10 cellular contexts compared by ENCODE assay signal in genomic region chr2:70888389-70888924, GRCh38. TPM values are rescaled to one million over a fixed set of nuclear protein-coding genes. Genes with fewer than 3 reads are reported as not detected.
DNase-seq lines count a peak whose midpoint lies in the region; ATAC-seq and TF ChIP-seq lines count a peak whose summit lies in the region.
"Had no signal": no experiment of that assay in that cellular context is flagged by ENCODE, and none has a peak within 500 bp of the region (broad histone marks: within the 10 kb centered on the region; RNA-seq: fewer than 3 reads in every experiment).

No MANE protein-coding gene starts in this region.

- intact Hi-C loops in lower leg skin (cut with DNase I; ENCODE audit: low total_unique reads) = no loop called here

- H3K36me3 Mint-ChIP-seq in T-helper 2 cell treated with Interferon-gamma antibody and Interleukin-4, amounts not matched to agents 5 μg/mL and 100 μg/mL, for 36 hours (ENCODE audit: low read depth) = no peaks in the 10 kb centered on the region
- H3K36me3 Mint-ChIP-seq in T-helper 17 cell (ENCODE audit: low read depth) = peaks cover 12% of the 10 kb centered on the region

- in situ Hi-C loops in HAP-1 (cut with MboI; ENCODE audit: low sequenced_read_pairs) = no loop called here

- no peaks in the 10 kb centered on the region for H3K27me3 ChIP-seq in HAP-1 (ENCODE audit: low read depth)

- H3K9me3 ChIP-seq in T-helper 17 cell (ENCODE audit: control insufficient read depth, low read length, poor library complexity, severe bottlenecking) (no peaks in the 10 kb centered on the region), HAP-1 (no peaks in the 10 kb centered on the region)
- H3K9me3 ChIP-seq: SJSA1 had no signal

- DNase-seq in T-helper 2 cell treated with Interferon-gamma antibody and Interleukin-4, amounts not matched to agents 5 μg/mL and 100 μg/mL, for 36 hours (ENCODE audit: low spot score) = no peak
- no peak for DNase-seq in T-helper 2 cell
- no peak for DNase-seq in T-helper 17 cell
- DNase-seq in fibroblast of villous mesenchyme (ENCODE audit: low read depth) = no peak
- DNase-seq in retina = peak; percentile 77
- no peak for DNase-seq in NCI-H524 treated with DMSO at 0.1 percent for 48 hours (lab: John Stamatoyannopoulos, UW)
- DNase-seq in HAP-1 (ENCODE audit: low spot score in 2 of 2) = no peak
- no peak for DNase-seq in lower leg skin (ENCODE audit: low spot score in 2 of 2)
- DNase-seq: activated gamma-delta T cell treated with Interleukin-2 at 50 U/mL for 16 hours had no signal

- no peaks in the 10 kb centered on the region for H3K36me3 ChIP-seq in HAP-1 (replicated peaks)
- H3K36me3 ChIP-seq: SJSA1 had no signal

- WGBS in lower leg skin, 2 donors = 11 to 12% methylated on average over 27 of the region's 27 CpGs

- ATAC-seq in T-helper 17 cell = no peak

- peaks cover 18% of the 10 kb centered on the region for H3K4me1 Mint-ChIP-seq in T-helper 2 cell treated with Interferon-gamma antibody and Interleukin-4, amounts not matched to agents 5 μg/mL and 100 μg/mL, for 36 hours (ENCODE audit: low read depth)
- peaks cover 26% of the 10 kb centered on the region for H3K4me1 Mint-ChIP-seq in T-helper 17 cell

- H3K4me3 Mint-ChIP-seq in T-helper 2 cell treated with Interferon-gamma antibody and Interleukin-4, amounts not matched to agents 5 μg/mL and 100 μg/mL, for 36 hours = peak overlapping the region; percentile 68
- peak overlapping the region; percentile 77 for H3K4me3 Mint-ChIP-seq in T-helper 17 cell

- peaks cover 90% of the 10 kb centered on the region for H3K27me3 Mint-ChIP-seq in T-helper 2 cell treated with Interferon-gamma antibody and Interleukin-4, amounts not matched to agents 5 μg/mL and 100 μg/mL, for 36 hours (ENCODE audit: low read depth)
- peaks cover 82% of the 10 kb centered on the region for H3K27me3 Mint-ChIP-seq in T-helper 17 cell

- TF ChIP-seq CTCF in fibroblast of villous mesenchyme (IDR thresholded peaks at IDR 0.05; ENCODE audit: insufficient read depth, low read depth, low read length) (no peak), lower leg skin (IDR thresholded peaks at IDR 0.05) (no peak)

- TF ChIP-seq POLR2A in lower leg skin (IDR thresholded peaks at IDR 0.05) = no peak

- no peak overlapping the region for H3K27ac Mint-ChIP-seq in T-helper 2 cell treated with Interferon-gamma antibody and Interleukin-4, amounts not matched to agents 5 μg/mL and 100 μg/mL, for 36 hours
- no peak overlapping the region for H3K27ac Mint-ChIP-seq in T-helper 17 cell

- no peaks in the 10 kb centered on the region for H3K9me3 Mint-ChIP-seq in T-helper 2 cell treated with Interferon-gamma antibody and Interleukin-4, amounts not matched to agents 5 μg/mL and 100 μg/mL, for 36 hours

- peaks cover 4% of the 10 kb centered on the region; the same call in 1 of the 2 replicates for H3K4me1 ChIP-seq in HAP-1
- H3K4me1 ChIP-seq: SJSA1 had no signal

- H3K4me3 ChIP-seq in fibroblast of villous mesenchyme (ENCODE audit: low read depth, low read length) (peak overlapping the region; percentile 15), HAP-1 (no peak overlapping the region), lower leg skin (ENCODE audit: low read depth, poor library complexity, severe bottlenecking) (no peak overlapping the region)
- H3K4me3 ChIP-seq: SJSA1 had no signal

RNA-seq across cellular contexts. Expression of gene VAX2, which starts 11.9 kb away (rescaled TPM):
- total RNA-seq in T-helper 17 cell = not detected
- 0.43 and 2.9 TPM in 2 replicates for total RNA-seq in fibroblast of villous mesenchyme
- total RNA-seq in lower leg skin = 1 to 10 TPM in 3 of 4 donors, not detected in 1; 1.7 to 6.4 (median 4.3) TPM
- total RNA-seq: SJSA1 had no signal

RNA-seq across cellular contexts. Expression of gene ATP6V1B1, which starts 47.2 kb away (rescaled TPM):
- total RNA-seq in T-helper 17 cell (not detected), fibroblast of villous mesenchyme (0.97 TPM in 1 of 2 replicates, not detected in the other), lower leg skin (100 to 1,000 TPM in 1 of 4 donors, 10 to 100 TPM in 2, 1 to 10 TPM in 1; 7.3 to 110 (median 55.0) TPM)
- total RNA-seq: SJSA1 had no signal

RNA-seq across cellular contexts. Expression of gene CD207, which starts 52.8 kb away (rescaled TPM):
- under 1 TPM in 1 of 2 donors, not detected in 1; 0.23 TPM for total RNA-seq in T-helper 17 cell
- not detected in 2 replicates for total RNA-seq in fibroblast of villous mesenchyme
- 10 to 100 TPM; 26.8 to 57.6 (median 39.4) TPM for total RNA-seq in lower leg skin
- total RNA-seq: SJSA1 had no signal

Comparison
In these comparisons a context has a peak if more than half of its experiments do, and no peak if none do; other contexts are left out.
1. RNA of gene CD207, which starts 52.8 kb away (total RNA-seq): 26.8 to 57.6 TPM in lower leg skin; 0.23 TPM in T-helper 17 cell and not detected in fibroblast of villous mesenchyme; every median in the first group is over 10 times any median in the second.